ENCODE assay signal across 10 cellular contexts in the genomic region with DNA sequence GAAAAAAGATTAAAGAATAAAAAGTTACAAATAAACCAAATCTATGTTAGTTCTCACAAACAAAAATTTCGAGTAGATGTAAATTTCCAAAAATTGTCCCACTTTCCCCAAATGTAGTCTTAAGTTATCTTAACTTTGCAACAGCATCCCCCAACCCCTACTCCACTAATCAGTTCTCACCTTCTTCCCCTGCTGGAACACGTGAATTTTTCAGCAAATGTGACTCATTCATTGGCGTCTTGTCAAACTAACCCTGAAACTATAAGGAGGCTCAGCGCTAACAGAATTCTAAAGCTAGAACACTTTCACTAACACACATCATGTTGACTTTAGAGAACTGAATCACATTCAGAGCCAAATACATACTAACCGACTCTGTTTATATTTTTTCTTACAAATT. TPM values are rescaled to one million over a fixed set of nuclear protein-coding genes. Genes with fewer than 3 reads are reported as not detected.
A peak's percentile ranks its signal among the peaks of the same experiment; 100 is the strongest.
DNase-seq lines count a peak whose midpoint lies in the region; TF ChIP-seq lines count a peak whose summit lies in the region.
"Had no signal": no experiment of that assay in that cellular context is flagged by ENCODE, and none has a peak within 500 bp of the region (broad histone marks: within the 10 kb centered on the region; RNA-seq: fewer than 3 reads in every experiment).

No MANE protein-coding gene starts in this region.

- H3K36me3 Mint-ChIP-seq in H9 (ENCODE audit: insufficient read depth in 1 of 3, low read depth in 3 of 3): peaks cover 0 to 18% (median 16%) of the 10 kb centered on the region in 3 experiments; a peak in 6 of 7 replicates
- peaks cover 15% of the 10 kb centered on the region for H3K36me3 Mint-ChIP-seq in activated T-helper 2 cell treated with anti-CD3 and anti-CD28 coated beads, Interferon-gamma antibody, Interleukin-2, Interleukin-4, amounts not matched to agents 10 μg/mL and 5 μg/mL and 100 μg/mL, durations not matched to agents 14 hours and 24 hours and 36 hours (ENCODE audit: low read depth)

- no peak overlapping the region for H2BK12ac ChIP-seq in H9 (ENCODE audit: insufficient read length, low read depth, low read length)

- H2BK15ac ChIP-seq in H9 (ENCODE audit: low read depth, low read length): no peak overlapping the region

- H4K5ac ChIP-seq in H9 (ENCODE audit: insufficient read length, low read depth, low read length): no peak overlapping the region

- WGBS in H9 (ENCODE audit: extremely low coverage, insufficient read length, low lambda C conversion rate): no CpG with 5 or more reads among the region's 5 CpGs
- WGBS in esophagus muscularis mucosa: 44% methylated on average over 5 of the region's 5 CpGs
- WGBS in prostate gland: 26% methylated on average over 5 of the region's 5 CpGs

- no peaks in the 10 kb centered on the region for H3K79me1 ChIP-seq in H9 (ENCODE audit: insufficient read depth, low read depth, low read length, poor library complexity, severe bottlenecking)

- no peaks in the 10 kb centered on the region for H3K27me3 ChIP-seq in H9 (ENCODE audit: insufficient read depth, low read length)
- no peaks in the 10 kb centered on the region for H3K27me3 ChIP-seq in esophagus muscularis mucosa
- H3K27me3 ChIP-seq in prostate gland (replicated peaks; ENCODE audit: insufficient read depth): no peaks in the 10 kb centered on the region
- H3K27me3 ChIP-seq in vagina: no peaks in the 10 kb centered on the region
- H3K27me3 ChIP-seq: hepatocyte had no signal

- H3K36me3 ChIP-seq in esophagus muscularis mucosa (peaks cover 0 to 12% (median 4%) of the 10 kb centered on the region in 4 donors), prostate gland (no peaks in the 10 kb centered on the region), vagina (no peaks in the 10 kb centered on the region)

- no peak overlapping the region for H2BK120ac ChIP-seq in H9 (ENCODE audit: low read depth, low read length, poor library complexity, severe bottlenecking)

- no peak for TF ChIP-seq POLR2A in esophagus muscularis mucosa (IDR thresholded peaks at IDR 0.05; ENCODE audit: low read depth)
- no peak for TF ChIP-seq POLR2A in prostate gland (IDR thresholded peaks at IDR 0.05)
- no peak for TF ChIP-seq POLR2A in vagina (IDR thresholded peaks at IDR 0.05)

- no peak overlapping the region for H3K27ac ChIP-seq in H9 (ENCODE audit: insufficient read length, low read depth, low read length)
- peak overlapping the region in 3 of 4 donors; percentile 34 to 48 (median 42) for H3K27ac ChIP-seq in esophagus muscularis mucosa (replicated peaks in 1 of 4)
- H3K27ac ChIP-seq in prostate gland: no peak overlapping the region
- no peak overlapping the region for H3K27ac ChIP-seq in vagina
- H3K27ac ChIP-seq: hepatocyte had no signal

- H3K27ac Mint-ChIP-seq in H9: peak overlapping the region in 2 of 3 experiments; percentile 9 to 26; a peak in 1 of 7 replicates
- H3K27ac Mint-ChIP-seq in activated T-helper 2 cell treated with anti-CD3 and anti-CD28 coated beads, Interferon-gamma antibody, Interleukin-2, Interleukin-4, amounts not matched to agents 10 μg/mL and 5 μg/mL and 100 μg/mL, durations not matched to agents 14 hours and 24 hours and 36 hours: no peak overlapping the region

- H3T11ph ChIP-seq in H9 (ENCODE audit: low read length): no peak overlapping the region

- H3K9ac ChIP-seq in H9 (ENCODE audit: extremely low read depth, insufficient read length, low read length): no peak overlapping the region

- no peak overlapping the region for H4K91ac ChIP-seq in H9 (ENCODE audit: insufficient read length, low read depth, low read length)

- intact Hi-C loops in esophagus muscularis mucosa (cut with DNase I) (no loop called here), prostate gland (cut with DNase I) (no loop called here), vagina (cut with DNase I) (no loop called here)
- intact Hi-C loops in activated T-helper 2 cell treated with anti-CD3 and anti-CD28 coated beads, Interferon-gamma antibody, Interleukin-2, Interleukin-4, amounts not matched to agents 10 μg/mL and 5 μg/mL and 100 μg/mL, durations not matched to agents 14 hours and 24 hours and 36 hours (cut with micrococcal nuclease): loop anchor here (5.0 kb wide), 1 partner anchor 42 kb away; no protein-coding TSS in a partner anchor

- no peak overlapping the region for H3K4ac ChIP-seq in H9 (ENCODE audit: low read depth, low read length)

- DNase-seq in H9 (no peak), RPMI8226 (peak; percentile 23), esophagus muscularis mucosa (ENCODE audit: extremely low spot score) (no peak), prostate gland (ENCODE audit: low spot score) (peak; percentile 8), DMS153 (lab: John Stamatoyannopoulos, UW) (no peak), vagina (ENCODE audit: extremely low spot score in 2 of 2) (no peak)
- no peak for DNase-seq in stimulated activated CD4-positive, alpha-beta T cell treated with anti-CD3 and anti-CD28 coated beads, Interleukin-2, amount 100 ng/mL, for 24 hours
- no peak for DNase-seq in activated T-helper 2 cell treated with anti-CD3 and anti-CD28 coated beads, Interferon-gamma antibody, Interleukin-2, Interleukin-4, amounts not matched to agents 10 μg/mL and 5 μg/mL and 100 μg/mL, durations not matched to agents 14 hours and 24 hours and 36 hours (ENCODE audit: low spot score)
- DNase-seq: NCI-H187 had no signal

- H4K8ac ChIP-seq in H9 (replicated peaks; ENCODE audit: insufficient read length, low read depth, low read length): no peak overlapping the region

- no peak overlapping the region for H3K18ac ChIP-seq in H9 (ENCODE audit: insufficient read length, low read depth, low read length)

- H3K4me2 ChIP-seq in H9 (ENCODE audit: insufficient read depth, insufficient read length, low read length): no peak overlapping the region
- H3K4me2 ChIP-seq: hepatocyte had no signal

- H3K23ac ChIP-seq in H9 (ENCODE audit: insufficient read length, low read depth, low read length): no peak overlapping the region

- no peaks in the 10 kb centered on the region for H3K9me3 ChIP-seq in H9 (ENCODE audit: control insufficient read depth, low read depth, low read length)
- H3K9me3 ChIP-seq in esophagus muscularis mucosa: no peaks in the 10 kb centered on the region
- H3K9me3 ChIP-seq in prostate gland: no peaks in the 10 kb centered on the region
- H3K9me3 ChIP-seq in vagina: no peaks in the 10 kb centered on the region

- no peaks in the 10 kb centered on the region for H3K79me2 ChIP-seq in H9 (ENCODE audit: insufficient read depth, low read length)
- H3K79me2 ChIP-seq: hepatocyte had no signal

- no peaks in the 10 kb centered on the region for H3K27me3 Mint-ChIP-seq in H9 (ENCODE audit: low read depth)
- no peaks in the 10 kb centered on the region for H3K27me3 Mint-ChIP-seq in activated T-helper 2 cell treated with anti-CD3 and anti-CD28 coated beads, Interferon-gamma antibody, Interleukin-2, Interleukin-4, amounts not matched to agents 10 μg/mL and 5 μg/mL and 100 μg/mL, durations not matched to agents 14 hours and 24 hours and 36 hours (ENCODE audit: low read depth)

- H3K9me3 Mint-ChIP-seq in H9: no peaks in the 10 kb centered on the region
- H3K9me3 Mint-ChIP-seq in activated T-helper 2 cell treated with anti-CD3 and anti-CD28 coated beads, Interferon-gamma antibody, Interleukin-2, Interleukin-4, amounts not matched to agents 10 μg/mL and 5 μg/mL and 100 μg/mL, durations not matched to agents 14 hours and 24 hours and 36 hours: no peaks in the 10 kb centered on the region

- H4K20me1 ChIP-seq in H9 (ENCODE audit: control insufficient read depth, insufficient read depth, insufficient read length): no peaks in the 10 kb centered on the region

- no peak overlapping the region for H3K4me3 ChIP-seq in esophagus muscularis mucosa
- H3K4me3 ChIP-seq in prostate gland: no peak overlapping the region
- no peak overlapping the region for H3K4me3 ChIP-seq in vagina
- H3K4me3 ChIP-seq: hepatocyte had no signal

- no peak overlapping the region for H2BK5ac ChIP-seq in H9 (ENCODE audit: insufficient read length, low read length)

- H2BK20ac ChIP-seq in H9 (ENCODE audit: low read depth, low read length, poor library complexity, severe bottlenecking): no peak overlapping the region

- TF ChIP-seq CTCF in H9 (conservative IDR thresholded peaks at IDR 0.05): no peak
- TF ChIP-seq CTCF in esophagus muscularis mucosa (IDR thresholded peaks at IDR 0.05): no peak
- no peak for TF ChIP-seq CTCF in prostate gland (IDR thresholded peaks at IDR 0.05)
- TF ChIP-seq CTCF in vagina (IDR thresholded peaks at IDR 0.05): no peak

- no peak overlapping the region for H3K4me3 Mint-ChIP-seq in H9
- H3K4me3 Mint-ChIP-seq in activated T-helper 2 cell treated with anti-CD3 and anti-CD28 coated beads, Interferon-gamma antibody, Interleukin-2, Interleukin-4, amounts not matched to agents 10 μg/mL and 5 μg/mL and 100 μg/mL, durations not matched to agents 14 hours and 24 hours and 36 hours (ENCODE audit: low read depth): no peak overlapping the region

- no peaks in the 10 kb centered on the region for H3K4me1 ChIP-seq in H9 (ENCODE audit: insufficient read depth, low read length)
- peaks cover 13 to 39% (median 34%) of the 10 kb centered on the region in 4 donors for H3K4me1 ChIP-seq in esophagus muscularis mucosa
- H3K4me1 ChIP-seq in prostate gland (replicated peaks): peaks cover 5% of the 10 kb centered on the region
- peaks cover 20% of the 10 kb centered on the region for H3K4me1 ChIP-seq in vagina

- no peaks in the 10 kb centered on the region for H3K23me2 ChIP-seq in H9 (ENCODE audit: insufficient read length, low read depth, low read length, poor library complexity, severe bottlenecking)

- no peak overlapping the region for H2AFZ ChIP-seq in H9 (ENCODE audit: low read length)
- H2AFZ ChIP-seq: hepatocyte had no signal

- no peak for TF ChIP-seq EP300 in esophagus muscularis mucosa (IDR thresholded peaks at IDR 0.05)

- H3K14ac ChIP-seq in H9 (ENCODE audit: insufficient read depth, low read length): no peak overlapping the region

- H3K4me1 Mint-ChIP-seq in H9: peaks cover 6 to 17% of the 10 kb centered on the region in 2 experiments
- H3K4me1 Mint-ChIP-seq in activated T-helper 2 cell treated with anti-CD3 and anti-CD28 coated beads, Interferon-gamma antibody, Interleukin-2, Interleukin-4, amounts not matched to agents 10 μg/mL and 5 μg/mL and 100 μg/mL, durations not matched to agents 14 hours and 24 hours and 36 hours (ENCODE audit: low read depth): peaks cover 8% of the 10 kb centered on the region

- H3K56ac ChIP-seq in H9 (ENCODE audit: insufficient read length, low read depth, low read length): no peak overlapping the region

- no peak overlapping the region for H2AK5ac ChIP-seq in H9 (ENCODE audit: insufficient read length, low read length)

RNA-seq across cellular contexts. Expression of a gene that starts 46.1 kb away (rescaled TPM):
- total RNA-seq in H9 (2021): 28.6 and 33.8 TPM in 2 replicates
- total RNA-seq in esophagus muscularis mucosa: 10 to 100 TPM; 31.8 to 47.8 (median 36.1) TPM
- total RNA-seq in prostate gland: 10 to 100 TPM; 24.7 to 48.0 TPM
- total RNA-seq in activated T-helper 2 cell treated with anti-CD3 and anti-CD28 coated beads, Interferon-gamma antibody, Interleukin-2, Interleukin-4, amounts not matched to agents 10 μg/mL and 5 μg/mL and 100 μg/mL, durations not matched to agents 14 hours and 24 hours and 36 hours: 35.7 and 38.3 TPM in 2 replicates
- total RNA-seq in vagina: 66.8 TPM

Comparison
In these comparisons a context has a peak if more than half of its experiments do, and no peak if none do; other contexts are left out.
1. DNase-seq: peak in RPMI8226 (single experiment) and prostate gland (single experiment); none in H9 (single experiment), esophagus muscularis mucosa (single experiment), stimulated activated CD4-positive, alpha-beta T cell treated with anti-CD3 and anti-CD28 coated beads, Interleukin-2, amount 100 ng/mL, for 24 hours (0 of 2), activated T-helper 2 cell treated with anti-CD3 and anti-CD28 coated beads, Interferon-gamma antibody, Interleukin-2, Interleukin-4, amounts not matched to agents 10 μg/mL and 5 μg/mL and 100 μg/mL, durations not matched to agents 14 hours and 24 hours and 36 hours (single experiment), DMS153 (single experiment) and vagina (0 of 2).
2. H3K27ac ChIP-seq: peak in esophagus muscularis mucosa (3 of 4); none in H9 (single experiment), prostate gland (0 of 2) and vagina (single experiment).